In the genomic region with DNA sequence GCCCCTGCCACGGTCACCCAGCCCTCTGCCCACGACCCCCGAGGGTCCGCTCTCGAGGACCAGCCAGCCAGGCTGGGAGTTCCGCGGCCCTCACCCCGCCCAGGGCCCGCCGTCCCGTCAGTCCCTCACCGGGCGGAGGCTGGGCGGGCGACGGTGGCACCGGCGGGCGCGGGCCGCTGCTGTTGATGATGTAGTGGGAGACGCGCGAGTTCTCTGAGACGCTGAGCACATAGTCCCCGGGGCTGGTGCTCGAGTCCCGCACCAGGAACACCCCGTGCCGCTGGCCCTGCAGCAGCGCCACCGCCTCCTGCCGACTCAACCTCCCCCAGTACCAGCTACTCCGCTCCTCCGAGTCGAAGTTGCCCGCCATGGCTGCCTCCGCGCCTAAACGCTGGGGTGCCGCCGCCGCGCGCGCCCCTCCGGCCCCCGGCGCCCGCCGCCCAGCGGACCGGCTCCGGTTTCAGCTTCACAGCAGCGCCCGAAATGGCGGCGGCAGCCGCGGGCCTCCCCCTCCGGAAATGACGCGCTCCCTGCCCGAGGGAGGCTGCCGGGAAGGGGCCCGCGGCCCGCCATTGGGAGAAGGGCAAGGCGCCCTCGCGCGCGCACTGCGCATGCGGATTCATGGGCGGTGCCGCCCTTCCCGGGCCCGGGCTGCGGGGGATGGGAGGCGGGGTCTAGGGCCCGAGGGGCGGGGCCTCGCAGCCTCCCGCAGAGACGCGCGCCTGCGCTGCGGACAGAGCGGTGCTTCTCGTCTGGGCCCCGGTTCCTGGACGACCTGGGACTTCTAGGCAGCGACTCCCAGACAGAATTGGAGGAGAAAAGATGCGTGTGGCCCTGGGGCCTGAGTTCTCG, we compare ENCODE assay signal across 8 cellular contexts.
DNase-seq lines count a peak whose midpoint lies in the region; ATAC-seq and TF ChIP-seq lines count a peak whose summit lies in the region.

Gene CRK, minus strand, starts transcription at position 485 of the 852 bp plus-strand sequence. Its CDS starts 115 bp downstream, at position 370.

- no peaks in the 10 kb centered on the region for H3K9me3 Mint-ChIP-seq in central memory CD8-positive, alpha-beta T cell

- H3K4me3 ChIP-seq in AG09309 (ENCODE audit: control insufficient read depth, low read depth, low read length) = peak within 1 kb of the TSS; percentile 70

- DNase-seq in AG09309 (ENCODE audit: low read depth) (peak; percentile 70), NCI-H345 treated with DMSO at 0.1 percent for 48 hours (lab: John Stamatoyannopoulos, UW; ENCODE audit: unreplicated experiment) (peak; percentile 66), iris pigment epithelial cell (ENCODE audit: low read depth) (peak; percentile 94)
- DNase-seq in central memory CD8-positive, alpha-beta T cell (ENCODE audit: low spot score in 2 of 2) = peak; percentile 96 to 97
- peak; percentile 97 to 98 for DNase-seq in stimulated activated CD4-positive, alpha-beta T cell treated with anti-CD3 and anti-CD28 coated beads, Interleukin-12 subunit alpha, Interleukin-12 subunit beta, amount 100 ng/mL, for 24 hours (ENCODE audit: low read depth in 2 of 2)

- TF ChIP-seq CTCF in AG09309 (IDR thresholded peaks at IDR 0.05; ENCODE audit: control insufficient read depth, insufficient read depth, low read depth, low read length, missing control alignments) = no peak

- ATAC-seq in GM19023 (IDR thresholded peaks at IDR 0.05; ENCODE audit: unreplicated experiment) = peak; percentile 81
- ATAC-seq in HG03280 (IDR thresholded peaks at IDR 0.05; ENCODE audit: unreplicated experiment) = peak; percentile 89
- ATAC-seq in activated CD4-positive, CD25-positive, alpha-beta regulatory T cell treated with anti-CD3 and anti-CD28 coated beads, Interleukin-2, amount 50 U/mL, for 24 hours = peak; percentile 91 to 95
- ATAC-seq in central memory CD8-positive, alpha-beta T cell (replicated peaks; ENCODE audit: extremely low read depth, poor library complexity, severe bottlenecking) = peak; percentile 89

- peaks cover 8% of the 10 kb centered on the region for H3K36me3 Mint-ChIP-seq in central memory CD8-positive, alpha-beta T cell (ENCODE audit: insufficient read depth)

- peaks cover 8% of the 10 kb centered on the region for H3K27me3 Mint-ChIP-seq in central memory CD8-positive, alpha-beta T cell

- peak within 1 kb of the TSS; percentile 70 for H3K27ac Mint-ChIP-seq in central memory CD8-positive, alpha-beta T cell (ENCODE audit: low read depth)

- peak within 1 kb of the TSS; percentile 84 for H3K4me3 Mint-ChIP-seq in central memory CD8-positive, alpha-beta T cell

- peaks cover 36% of the 10 kb centered on the region for H3K4me1 Mint-ChIP-seq in central memory CD8-positive, alpha-beta T cell

Comparison
In these comparisons a context has a peak if more than half of its experiments do, and no peak if none do; other contexts are left out.
1. Peak in every context shown above with its lines: DNase-seq, ATAC-seq and H3K4me3 ChIP-seq.